In genomic region chr2:30361751-30362394, GRCh38 we compare ENCODE assay signal across 12 cellular contexts.
DNase-seq lines count a peak whose midpoint lies in the region; ATAC-seq and TF ChIP-seq lines count a peak whose summit lies in the region.
"Had no signal": no experiment of that assay in that cellular context is flagged by ENCODE, and none has a peak within 500 bp of the region (broad histone marks: within the 10 kb centered on the region; RNA-seq: fewer than 3 reads in every experiment).

No MANE protein-coding gene starts in this region.

- no peaks in the 10 kb centered on the region for H3K27me3 ChIP-seq in GM23338 (ENCODE audit: insufficient read depth)
- no peaks in the 10 kb centered on the region for H3K27me3 ChIP-seq in uterus
- H3K27me3 ChIP-seq: brain microvascular endothelial cell had no signal

- in situ Hi-C loops in ACHN (cut with HindIII; ENCODE audit: low pct_ligation_motif_present, low pct_unique_long_range_greater_than_20kb, low sequenced_read_pairs) = no loop called here

- TF ChIP-seq CTCF in GM23338 (conservative IDR thresholded peaks at IDR 0.05; ENCODE audit: low read depth in 2 of 2) = no peak
- TF ChIP-seq CTCF in neural crest cell (conservative IDR thresholded peaks at IDR 0.05) = no peak
- TF ChIP-seq CTCF in uterus (IDR thresholded peaks at IDR 0.05) = no peak

- H3K4me1 Mint-ChIP-seq in GM23338 (peaks cover 7% of the 10 kb centered on the region), neural crest cell (peaks cover 3% of the 10 kb centered on the region)

- H3K36me3 Mint-ChIP-seq in GM23338 (ENCODE audit: low read depth) (no peaks in the 10 kb centered on the region), neural crest cell (ENCODE audit: low read depth) (no peaks in the 10 kb centered on the region)

- H4K20me1 ChIP-seq in GM23338 (replicated peaks; ENCODE audit: insufficient read depth) = no peaks in the 10 kb centered on the region

- H3K9me3 ChIP-seq in uterus = no peaks in the 10 kb centered on the region

- no peak for ATAC-seq in GM23338
- ATAC-seq: activated CD4-positive, CD25-positive, alpha-beta regulatory T cell treated with anti-CD3 and anti-CD28 coated beads, Interleukin-2, amount 50 U/mL, for 24 hours had no signal

- H3K9me3 Mint-ChIP-seq in GM23338 (no peaks in the 10 kb centered on the region), neural crest cell (no peaks in the 10 kb centered on the region)

- H2AFZ ChIP-seq in GM23338 = 0 out of 2 replicates have a peak overlapping the region, but pooled peaks have one; percentile 38

- peaks cover 5% of the 10 kb centered on the region; the same call in 1 of the 2 replicates for H3K4me1 ChIP-seq in GM23338 (ENCODE audit: insufficient read depth)
- H3K4me1 ChIP-seq in uterus = peaks cover 0 to 7% of the 10 kb centered on the region in 2 donors

- no peak overlapping the region for H3K27ac ChIP-seq in GM23338 (ENCODE audit: low read depth)
- H3K27ac ChIP-seq in uterus = peak overlapping the region in 1 of 2 donors; percentile 11
- H3K27ac ChIP-seq: brain microvascular endothelial cell had no signal

- H3K79me2 ChIP-seq in GM23338 (replicated peaks; ENCODE audit: insufficient read depth) = no peaks in the 10 kb centered on the region

- H3K4me2 ChIP-seq in GM23338 = no peak overlapping the region

- H3F3A ChIP-seq in GM23338 (replicated peaks; ENCODE audit: low read depth) = no peaks in the 10 kb centered on the region

- intact Hi-C loops in uterus (cut with DNase I; ENCODE audit: low total_unique reads) = no loop called here

- H3K9me2 ChIP-seq in GM23338 (ENCODE audit: insufficient read depth) = no peaks in the 10 kb centered on the region

- H3K27me3 Mint-ChIP-seq in GM23338 (ENCODE audit: insufficient read depth, low read depth, poor library complexity) (peaks cover 2% of the 10 kb centered on the region), neural crest cell (ENCODE audit: low read depth) (no peaks in the 10 kb centered on the region)

- H3K4me3 Mint-ChIP-seq in GM23338 (no peak overlapping the region), neural crest cell (no peak overlapping the region)

- no peak overlapping the region for H3K27ac Mint-ChIP-seq in GM23338
- peak overlapping the region; percentile 62 for H3K27ac Mint-ChIP-seq in neural crest cell (ENCODE audit: unreplicated experiment)

- DNase-seq in ACHN (peak; percentile 29), GM23338 (ENCODE audit: low spot score) (no peak), dermis blood vessel endothelial cell (peak; percentile 16), neural crest cell (ENCODE audit: low read depth, low spot score) (no peak), D341Med (ENCODE audit: low spot score) (no peak), activated gamma-delta T cell treated with Interleukin-2 at 50 U/mL for 16 hours (no peak), cortex of kidney (lab: John Stamatoyannopoulos, UW) (no peak), uterus (no peak)
- DNase-seq: NCI-H2081 treated with DMSO at 0.1 percent for 48 hours; stimulated activated CD4-positive, alpha-beta T cell treated with anti-CD3 and anti-CD28 coated beads, Interleukin-15, amount 100 ng/mL, for 24 hours had no signal

- no peak overlapping the region for H3K4me3 ChIP-seq in GM23338
- no peak overlapping the region for H3K4me3 ChIP-seq in uterus

- H3K36me3 ChIP-seq in GM23338 (ENCODE audit: insufficient read depth) (no peaks in the 10 kb centered on the region), uterus (no peaks in the 10 kb centered on the region)
- H3K36me3 ChIP-seq: brain microvascular endothelial cell had no signal

- TF ChIP-seq POLR2A in uterus (IDR thresholded peaks at IDR 0.05) = no peak

TF ChIP-seq in GM23338, 12 proteins besides CTCF, POLR2A, EP300 and RAD21:
- TF ChIP-seq JUNB (IDR thresholded peaks at IDR 0.05; ENCODE audit: unreplicated experiment) = no peak
- TF ChIP-seq NANOG (IDR thresholded peaks at IDR 0.05; ENCODE audit: borderline replicate concordance) = no peak
- TF ChIP-seq EZH2phosphoT487 (IDR thresholded peaks at IDR 0.05; ENCODE audit: unreplicated experiment) = no peak
- TF ChIP-seq ZNF462 (CRISPR knock-in tag; IDR thresholded peaks at IDR 0.05) = no peak
- TF ChIP-seq ZNF114 (CRISPR knock-in tag; IDR thresholded peaks at IDR 0.05) = no peak

Comparison
In these comparisons a context has a peak if more than half of its experiments do, and no peak if none do; other contexts are left out.
1. DNase-seq: peak in ACHN (single experiment) and dermis blood vessel endothelial cell (single experiment); none in GM23338 (single experiment), neural crest cell (single experiment), D341Med (single experiment), activated gamma-delta T cell treated with Interleukin-2 at 50 U/mL for 16 hours (single experiment), cortex of kidney (single experiment) and uterus (0 of 2).